ENCODE assay signal across 10 cellular contexts in genomic region chr5:125829349-125829748, GRCh38.
DNase-seq lines count a peak whose midpoint lies in the region; ATAC-seq and TF ChIP-seq lines count a peak whose summit lies in the region.
"Had no signal": no experiment of that assay in that cellular context is flagged by ENCODE, and none has a peak within 500 bp of the region (broad histone marks: within the 10 kb centered on the region; RNA-seq: fewer than 3 reads in every experiment).

No MANE protein-coding gene starts in this region.

- TF ChIP-seq CTCF in neural crest cell (conservative IDR thresholded peaks at IDR 0.05): no peak

- H3K27ac Mint-ChIP-seq in neural crest cell (ENCODE audit: unreplicated experiment): peak overlapping the region; percentile 6
- H3K27ac Mint-ChIP-seq: T-helper 2 cell treated with Interferon-gamma antibody and Interleukin-4, amounts not matched to agents 5 μg/mL and 100 μg/mL, for 36 hours had no signal

- ATAC-seq in GM18909 (IDR thresholded peaks at IDR 0.05; ENCODE audit: poor library complexity, unreplicated experiment) (peak; percentile 96), GM21825 (IDR thresholded peaks at IDR 0.05; ENCODE audit: unreplicated experiment) (peak; percentile 75), HG03354 (IDR thresholded peaks at IDR 0.05; ENCODE audit: poor library complexity, severe bottlenecking, unreplicated experiment) (peak; percentile 96)
- ATAC-seq in activated CD4-positive, CD25-positive, alpha-beta regulatory T cell treated with anti-CD3 and anti-CD28 coated beads, Interleukin-2, amount 50 U/mL, for 24 hours: no peak

- peaks cover 15% of the 10 kb centered on the region for H3K4me1 Mint-ChIP-seq in neural crest cell

- no peak for DNase-seq in neural crest cell (ENCODE audit: low read depth, low spot score)
- DNase-seq in NCI-H2081 (lab: John Stamatoyannopoulos, UW): no peak
- DNase-seq in Ammon's horn (ENCODE audit: low spot score): no peak
- DNase-seq: hypothalamus, NCI-H187 had no signal

- H3K4me3 Mint-ChIP-seq in neural crest cell: no peak overlapping the region
- H3K4me3 Mint-ChIP-seq: T-helper 2 cell treated with Interferon-gamma antibody and Interleukin-4, amounts not matched to agents 5 μg/mL and 100 μg/mL, for 36 hours had no signal

- H3K9me3 Mint-ChIP-seq in neural crest cell: peaks cover 22% of the 10 kb centered on the region

- no peaks in the 10 kb centered on the region for H3K27me3 Mint-ChIP-seq in neural crest cell (ENCODE audit: low read depth)

- peaks cover 14% of the 10 kb centered on the region for H3K36me3 Mint-ChIP-seq in neural crest cell (ENCODE audit: low read depth)

Comparison
In these comparisons a context has a peak if more than half of its experiments do, and no peak if none do; other contexts are left out.
1. ATAC-seq: peak in GM18909 (single experiment), GM21825 (single experiment) and HG03354 (single experiment); none in activated CD4-positive, CD25-positive, alpha-beta regulatory T cell treated with anti-CD3 and anti-CD28 coated beads, Interleukin-2, amount 50 U/mL, for 24 hours (0 of 2).